In the genomic region with DNA sequence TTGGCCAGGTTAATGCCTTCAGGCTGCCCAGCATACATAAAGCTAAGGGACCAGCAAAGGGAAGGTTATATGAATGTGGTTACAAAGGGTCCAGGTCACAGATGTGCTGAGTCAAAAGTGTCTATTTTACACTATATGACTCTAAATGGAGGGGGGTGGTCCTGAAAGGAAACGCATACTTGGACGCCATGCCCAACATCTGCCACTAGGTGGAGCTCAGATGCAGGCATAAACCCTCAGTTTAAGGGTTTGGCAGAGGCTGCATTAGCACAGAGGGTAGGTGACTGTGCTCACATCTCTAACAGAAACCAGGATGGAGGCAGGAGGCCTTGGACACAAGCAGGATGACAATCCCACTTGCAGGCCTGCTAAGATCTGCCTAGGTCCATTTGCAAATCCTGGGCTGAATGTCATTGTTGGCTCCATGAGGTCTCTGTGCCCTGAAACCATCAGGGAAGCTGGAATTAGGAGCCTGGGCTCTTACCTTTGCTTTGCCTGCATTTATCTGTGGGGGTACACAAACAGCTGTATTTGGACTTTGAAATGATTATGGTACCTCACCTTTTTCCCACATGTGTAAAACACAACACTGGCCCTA, we compare ENCODE assay signal across 8 cellular contexts. TPM values are rescaled to one million over a fixed set of nuclear protein-coding genes. Genes with fewer than 3 reads are reported as not detected.
DNase-seq lines count a peak whose midpoint lies in the region; ATAC-seq and TF ChIP-seq lines count a peak whose summit lies in the region.

No MANE protein-coding gene starts in this region.

- POLR2A ChIA-PET in naive thymus-derived CD8-positive, alpha-beta T cell (lab: Charles Lee), result no interaction called here

- ATAC-seq in Right ventricle myocardium inferior (no peak), HG03521 (IDR thresholded peaks at IDR 0.05; ENCODE audit: unreplicated experiment) (peak; percentile 46)
- peak; percentile 63 to 70 for ATAC-seq in naive thymus-derived CD8-positive, alpha-beta T cell

- intact Hi-C loops in Right ventricle myocardium inferior (cut with DNase I), result loop anchor here (1.0 to 10.0 kb wide), 4 partner anchors 132 to 1301 kb away; no protein-coding TSS in a partner anchor

- no peak overlapping the region for H3K27ac ChIP-seq in cardiac muscle cell

- peaks cover 3 to 10% (median 8%) of the 10 kb centered on the region in 5 donors for H3K27me3 Mint-ChIP-seq in naive thymus-derived CD8-positive, alpha-beta T cell

- H3K27me3 ChIP-seq in cardiac muscle cell, result no peaks in the 10 kb centered on the region

- H3K36me3 ChIP-seq in cardiac muscle cell, result no peaks in the 10 kb centered on the region

- H3K36me3 Mint-ChIP-seq in naive thymus-derived CD8-positive, alpha-beta T cell, result no peaks in the 10 kb centered on the region

- DNase-seq in cardiac muscle cell (ENCODE audit: low read depth in 1 of 2, low spot score in 1 of 2), result peak; percentile 82 to 83
- no peak for DNase-seq in Right ventricle myocardium inferior (ENCODE audit: missing footprints)
- DNase-seq in NOMO-1 treated with DMSO at 0.1 percent for 48 hours (lab: John Stamatoyannopoulos, UW; ENCODE audit: unreplicated experiment), result peak; percentile 34
- peak; percentile 7 for DNase-seq in activated CD8-positive, alpha-beta memory T cell treated with anti-CD3 and anti-CD28 coated beads, Interleukin-2, amount 50 U/mL, for 1 hour (ENCODE audit: extremely low read depth)
- DNase-seq in epithelial cell of esophagus (ENCODE audit: low read depth), result peak; percentile 68
- DNase-seq in naive thymus-derived CD8-positive, alpha-beta T cell, result peak; percentile 32 to 75 (median 52)
- peak; percentile 1 to 63 (median 24) for DNase-seq in stimulated activated naive CD4-positive, alpha-beta T cell (lab: John Stamatoyannopoulos, UW)

- TF ChIP-seq CTCF in cardiac muscle cell (IDR thresholded peaks at IDR 0.05; ENCODE audit: low read depth, low read length), result peak; percentile 98
- peak; percentile 99 for TF ChIP-seq CTCF in epithelial cell of esophagus (IDR thresholded peaks at IDR 0.05; ENCODE audit: insufficient read depth, low read depth, low read length, missing control alignments)

- H3K9me3 Mint-ChIP-seq in naive thymus-derived CD8-positive, alpha-beta T cell, result no peaks in the 10 kb centered on the region

- H3K4me1 ChIP-seq in cardiac muscle cell (ENCODE audit: low read depth), result no peaks in the 10 kb centered on the region

- no peak overlapping the region for H3K4me3 ChIP-seq in cardiac muscle cell
- H3K4me3 ChIP-seq in epithelial cell of esophagus (ENCODE audit: low read length), result no peak overlapping the region

- H3K27ac Mint-ChIP-seq in naive thymus-derived CD8-positive, alpha-beta T cell, result no peak overlapping the region

- no peaks in the 10 kb centered on the region for H3K9me3 ChIP-seq in cardiac muscle cell (ENCODE audit: low read depth)

- H3K4me3 Mint-ChIP-seq in naive thymus-derived CD8-positive, alpha-beta T cell, result no peak overlapping the region

- peaks cover 0 to 4% (median 1%) of the 10 kb centered on the region in 4 donors for H3K4me1 Mint-ChIP-seq in naive thymus-derived CD8-positive, alpha-beta T cell

RNA-seq across cellular contexts. Expression of a gene that starts 55.8 kb away (rescaled TPM):
- total RNA-seq in cardiac muscle cell (10.9 and 17.3 TPM in 2 replicates), Right ventricle myocardium inferior (10.5 TPM)
- 6.9 and 12.9 TPM in 2 replicates for polyA plus RNA-seq in cardiac muscle cell
- 10 to 100 TPM; 29.8 to 30.2 TPM for total RNA-seq in naive thymus-derived CD8-positive, alpha-beta T cell
- 1 to 10 TPM; 2.8 to 4.6 (median 3.3) TPM for polyA plus RNA-seq in naive thymus-derived CD8-positive, alpha-beta T cell
